Comparison of ENCODE assay signal across 20 cellular contexts in the genomic region with DNA sequence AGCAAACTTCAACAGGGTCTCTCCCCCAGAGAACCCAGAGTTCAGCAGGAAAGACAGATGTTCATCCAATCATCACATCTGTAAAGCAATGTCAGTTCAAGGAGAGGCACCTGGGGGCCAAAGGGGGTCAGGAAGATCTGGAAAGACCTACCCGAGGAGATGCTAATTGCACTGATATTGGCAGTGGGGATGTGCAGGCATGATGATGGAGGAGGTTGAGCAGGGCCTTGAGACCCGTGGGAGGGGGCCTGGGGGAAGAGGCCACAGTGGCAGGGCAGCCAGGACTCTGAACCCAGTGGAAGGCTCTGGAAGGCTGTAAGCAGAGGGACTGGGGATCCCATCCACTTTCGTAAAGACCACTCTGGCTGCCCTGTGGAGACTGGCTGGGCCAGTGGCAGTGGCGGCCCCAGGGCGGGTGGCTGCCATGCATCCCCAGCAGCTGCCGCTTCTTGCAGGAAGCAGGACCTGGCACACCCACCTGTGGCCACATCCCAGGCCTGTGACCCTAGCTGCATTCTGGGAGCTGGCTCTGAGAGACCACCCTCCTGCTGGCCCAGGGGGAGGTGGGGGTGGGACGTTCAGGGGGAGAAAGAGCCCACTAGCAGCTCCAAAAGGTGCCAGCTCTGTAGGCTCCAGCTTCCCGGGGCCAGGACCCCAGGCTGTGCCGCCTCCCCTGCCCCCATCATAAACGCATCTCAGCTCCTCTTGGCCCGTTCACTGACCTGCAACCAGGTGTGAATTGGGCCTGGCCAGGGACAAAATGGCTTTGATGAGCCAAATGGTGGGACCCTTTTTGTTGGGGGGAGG. TPM values are rescaled to one million over a fixed set of nuclear protein-coding genes. Genes with fewer than 3 reads are reported as not detected.
DNase-seq lines count a peak whose midpoint lies in the region; ATAC-seq and TF ChIP-seq lines count a peak whose summit lies in the region.
"Had no signal": no experiment of that assay in that cellular context is flagged by ENCODE, and none has a peak within 500 bp of the region (broad histone marks: within the 10 kb centered on the region; RNA-seq: fewer than 3 reads in every experiment).

No MANE protein-coding gene starts in this region.

- no peak for TF ChIP-seq CTCF in BE2C (IDR thresholded peaks at IDR 0.05; ENCODE audit: low read depth, low read length)

- H3K27me3 ChIP-seq in H7 (ENCODE audit: control insufficient read depth, insufficient read depth, low read length) (no peaks in the 10 kb centered on the region; the same call in 1 of the 2 replicates), BE2C (no peaks in the 10 kb centered on the region)

- H3K9me3 ChIP-seq in BE2C: no peaks in the 10 kb centered on the region

- no peaks in the 10 kb centered on the region for H3K4me1 ChIP-seq in BE2C

- DNase-seq in activated effector memory CD4-positive, alpha-beta T cell treated with anti-CD3 and anti-CD28 coated beads, Interleukin-2, amount 50 U/mL, for 16 hours: peak; percentile 34
- no peak for DNase-seq in activated effector memory CD4-positive, alpha-beta T cell treated with Interleukin-2 at 50 U/mL for 16 hours
- DNase-seq in H7 (peak; percentile 52), islet precursor cell (peak; percentile 46), sciatic nerve (ENCODE audit: low spot score) (peak; percentile 34), MV-4-11 (lab: John Stamatoyannopoulos, UW) (no peak), BE2C (no peak)
- DNase-seq: AML-193; DMS79; GM23248; KBM-7; NCI-H1092; NCI-H1694; NCI-H2107; NCI-H69; NK-92 treated with Interleukin-12 subunit alpha and Interleukin-12 subunit beta, amount 100 ng/mL, for 24 hours; OCI-M1; RPMI8226 had no signal

- no peaks in the 10 kb centered on the region for H3K36me3 ChIP-seq in H7 (replicated peaks; ENCODE audit: control insufficient read depth, insufficient read depth, low read length)
- no peaks in the 10 kb centered on the region for H3K36me3 ChIP-seq in BE2C

- ATAC-seq in sciatic nerve (no peak), GM18517 (IDR thresholded peaks at IDR 0.05; ENCODE audit: unreplicated experiment) (no peak)

- intact Hi-C loops in sciatic nerve (cut with DNase I): no loop called here

- H3K4me3 ChIP-seq in H7 (ENCODE audit: insufficient read depth, low read depth, low read length): no peak overlapping the region
- H3K4me3 ChIP-seq in BE2C (ENCODE audit: low read depth, low read length): no peak overlapping the region
- H3K4me3 ChIP-seq: GM23248 had no signal

RNA-seq across cellular contexts. Expression of a gene that starts 59.9 kb away (rescaled TPM):
- total RNA-seq in H7 (2014; rRNA removed; shearing (Covaris generic)): 0.15 TPM in 1 of 2 replicates, not detected in the other
- not detected for total RNA-seq in sciatic nerve
- polyA plus RNA-seq in BE2C (2012; ENCODE audit: insufficient read depth, insufficient read length, low read depth): not detected
- total RNA-seq: CD4-positive, alpha-beta T cell; GM23248 had no signal
- polyA plus RNA-seq: GM23248 had no signal

Comparison
In these comparisons a context has a peak if more than half of its experiments do, and no peak if none do; other contexts are left out.
1. DNase-seq: peak in activated effector memory CD4-positive, alpha-beta T cell treated with anti-CD3 and anti-CD28 coated beads, Interleukin-2, amount 50 U/mL, for 16 hours (single experiment), H7 (single experiment), islet precursor cell (single experiment) and sciatic nerve (single experiment); none in activated effector memory CD4-positive, alpha-beta T cell treated with Interleukin-2 at 50 U/mL for 16 hours (single experiment), MV-4-11 (single experiment) and BE2C (single experiment).